In the genomic region with DNA sequence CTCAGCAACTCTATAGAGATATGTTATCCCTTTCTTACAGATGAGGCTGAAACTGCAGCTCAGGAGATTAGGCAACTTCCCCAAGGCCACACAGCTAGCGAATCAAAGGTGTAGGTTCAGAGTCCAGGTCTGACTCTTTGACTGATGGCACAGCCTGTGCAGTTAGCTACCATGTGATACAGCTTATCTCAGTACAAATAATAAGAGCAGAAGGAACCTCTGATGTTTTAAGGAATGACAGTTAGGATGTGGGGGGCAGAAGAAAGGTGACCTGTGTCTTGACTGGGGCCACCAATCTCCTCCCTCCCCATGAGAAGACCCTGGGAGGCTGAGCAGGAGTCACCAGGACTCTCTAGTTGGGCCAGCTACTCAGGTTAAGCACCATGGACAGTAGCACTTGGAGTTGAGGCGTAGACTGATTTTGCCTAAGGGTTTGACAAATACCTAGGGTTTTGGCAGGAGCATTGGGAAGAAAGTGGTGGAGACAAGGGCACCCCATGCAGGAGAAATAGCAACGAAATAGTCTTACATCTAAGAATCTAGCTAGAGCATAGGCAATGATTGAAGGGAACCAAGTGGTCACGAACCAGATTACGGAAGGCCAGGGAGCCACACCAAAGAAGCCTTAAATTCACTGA, we compare ENCODE assay signal across 1 cellular context.
TF ChIP-seq lines count a peak whose summit lies in the region.

No MANE protein-coding gene starts in this region.

TF ChIP-seq in HepG2, 621 proteins besides CTCF, POLR2A, EP300 and RAD21 (continued from another document and continues in another):
- TF ChIP-seq, protein P1, sequence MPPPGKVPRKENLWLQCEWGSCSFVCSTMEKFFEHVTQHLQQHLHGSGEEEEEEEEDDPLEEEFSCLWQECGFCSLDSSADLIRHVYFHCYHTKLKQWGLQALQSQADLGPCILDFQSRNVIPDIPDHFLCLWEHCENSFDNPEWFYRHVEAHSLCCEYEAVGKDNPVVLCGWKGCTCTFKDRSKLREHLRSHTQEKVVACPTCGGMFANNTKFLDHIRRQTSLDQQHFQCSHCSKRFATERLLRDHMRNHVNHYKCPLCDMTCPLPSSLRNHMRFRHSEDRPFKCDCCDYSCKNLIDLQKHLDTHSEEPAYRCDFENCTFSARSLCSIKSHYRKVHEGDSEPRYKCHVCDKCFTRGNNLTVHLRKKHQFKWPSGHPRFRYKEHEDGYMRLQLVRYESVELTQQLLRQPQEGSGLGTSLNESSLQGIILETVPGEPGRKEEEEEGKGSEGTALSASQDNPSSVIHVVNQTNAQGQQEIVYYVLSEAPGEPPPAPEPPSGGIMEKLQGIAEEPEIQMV (CRISPR knock-in tag; IDR thresholded peaks at IDR 0.05; ENCODE audit: low read depth) = peak; percentile 69; the same call in 1 of the 2 replicates
- TF ChIP-seq ELF4 (CRISPR knock-in tag; IDR thresholded peaks at IDR 0.05; ENCODE audit: borderline replicate concordance) (0 out of 2 replicates have a peak, but pooled peaks have one; percentile 74), SMAD9 (CRISPR knock-in tag; IDR thresholded peaks at IDR 0.05) (no peak), ZNF446 (CRISPR knock-in tag; IDR thresholded peaks at IDR 0.05) (no peak), KDM6A (CRISPR knock-in tag; IDR thresholded peaks at IDR 0.05; ENCODE audit: low read depth) (peak; percentile 98), ZNF557 (CRISPR knock-in tag; IDR thresholded peaks at IDR 0.05) (peak; percentile 95), PITX1 (CRISPR knock-in tag; IDR thresholded peaks at IDR 0.05) (peak; percentile 98), ZSCAN22 (CRISPR knock-in tag; IDR thresholded peaks at IDR 0.05) (0 out of 2 replicates have a peak, but pooled peaks have one; percentile 62), ZNF564 (CRISPR knock-in tag; IDR thresholded peaks at IDR 0.05) (no peak), BRCA1 (CRISPR knock-in tag; IDR thresholded peaks at IDR 0.05) (peak; percentile 87; the same call in 1 of the 2 replicates), ZNF136 (CRISPR knock-in tag; IDR thresholded peaks at IDR 0.05; ENCODE audit: low read depth) (no peak), ZKSCAN5 (CRISPR knock-in tag; IDR thresholded peaks at IDR 0.05) (0 out of 2 replicates have a peak, but pooled peaks have one; percentile 14), AHR (CRISPR knock-in tag; IDR thresholded peaks at IDR 0.05) (peak; percentile 65; the same call in 1 of the 2 replicates), ZSCAN25 (CRISPR knock-in tag; IDR thresholded peaks at IDR 0.05) (no peak), RFX3 (CRISPR knock-in tag; IDR thresholded peaks at IDR 0.05) (no peak), NRL (CRISPR knock-in tag; IDR thresholded peaks at IDR 0.05; ENCODE audit: borderline replicate concordance) (no peak), TBX2 (CRISPR knock-in tag; IDR thresholded peaks at IDR 0.05; ENCODE audit: borderline replicate concordance) (peak; percentile 96), ZBTB21 (CRISPR knock-in tag; IDR thresholded peaks at IDR 0.05) (peak; percentile 12; the same call in 1 of the 2 replicates), XBP1 (CRISPR knock-in tag; IDR thresholded peaks at IDR 0.05) (peak; percentile 92), FOSL2 (CRISPR knock-in tag; IDR thresholded peaks at IDR 0.05) (peak; percentile 92), TARDBP (CRISPR knock-in tag; IDR thresholded peaks at IDR 0.05) (peak; percentile 99), CEBPG (CRISPR knock-in tag; IDR thresholded peaks at IDR 0.05) (peak; percentile 99), ZSCAN12 (CRISPR knock-in tag; IDR thresholded peaks at IDR 0.05) (peak; percentile 77; the same call in 1 of the 2 replicates), NR2C2 (CRISPR knock-in tag; IDR thresholded peaks at IDR 0.05; ENCODE audit: borderline replicate concordance) (peak; percentile 77), PHF20 (CRISPR knock-in tag; IDR thresholded peaks at IDR 0.05) (no peak), ETV5 (CRISPR knock-in tag; IDR thresholded peaks at IDR 0.05; ENCODE audit: borderline replicate concordance) (peak; percentile 89; the same call in 1 of the 2 replicates), KMT2B (CRISPR knock-in tag; IDR thresholded peaks at IDR 0.05) (peak; percentile 72; the same call in 1 of the 2 replicates), ZNF816 (CRISPR knock-in tag; IDR thresholded peaks at IDR 0.05; ENCODE audit: borderline replicate concordance) (no peak), HHEX (CRISPR knock-in tag; IDR thresholded peaks at IDR 0.05) (peak; percentile 27; the same call in 1 of the 2 replicates), RXRA (CRISPR knock-in tag; IDR thresholded peaks at IDR 0.05) (peak; percentile 87; the same call in 1 of the 2 replicates), GATAD2A (CRISPR knock-in tag; IDR thresholded peaks at IDR 0.05) (peak; percentile 100), CHD4 (IDR thresholded peaks at IDR 0.05; ENCODE audit: borderline replicate concordance, low read length) (peak; percentile 97; the same call in 1 of the 2 replicates), ZNF569 (CRISPR knock-in tag; IDR thresholded peaks at IDR 0.05; ENCODE audit: borderline replicate concordance) (no peak), ZNF124 (CRISPR knock-in tag; IDR thresholded peaks at IDR 0.05) (peak; percentile 97)
- TF ChIP-seq, protein P2, sequence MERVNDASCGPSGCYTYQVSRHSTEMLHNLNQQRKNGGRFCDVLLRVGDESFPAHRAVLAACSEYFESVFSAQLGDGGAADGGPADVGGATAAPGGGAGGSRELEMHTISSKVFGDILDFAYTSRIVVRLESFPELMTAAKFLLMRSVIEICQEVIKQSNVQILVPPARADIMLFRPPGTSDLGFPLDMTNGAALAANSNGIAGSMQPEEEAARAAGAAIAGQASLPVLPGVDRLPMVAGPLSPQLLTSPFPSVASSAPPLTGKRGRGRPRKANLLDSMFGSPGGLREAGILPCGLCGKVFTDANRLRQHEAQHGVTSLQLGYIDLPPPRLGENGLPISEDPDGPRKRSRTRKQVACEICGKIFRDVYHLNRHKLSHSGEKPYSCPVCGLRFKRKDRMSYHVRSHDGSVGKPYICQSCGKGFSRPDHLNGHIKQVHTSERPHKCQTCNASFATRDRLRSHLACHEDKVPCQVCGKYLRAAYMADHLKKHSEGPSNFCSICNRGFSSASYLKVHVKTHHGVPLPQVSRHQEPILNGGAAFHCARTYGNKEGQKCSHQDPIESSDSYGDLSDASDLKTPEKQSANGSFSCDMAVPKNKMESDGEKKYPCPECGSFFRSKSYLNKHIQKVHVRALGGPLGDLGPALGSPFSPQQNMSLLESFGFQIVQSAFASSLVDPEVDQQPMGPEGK (CRISPR knock-in tag; IDR thresholded peaks at IDR 0.05) = peak; percentile 100
- TF ChIP-seq, protein P3, sequence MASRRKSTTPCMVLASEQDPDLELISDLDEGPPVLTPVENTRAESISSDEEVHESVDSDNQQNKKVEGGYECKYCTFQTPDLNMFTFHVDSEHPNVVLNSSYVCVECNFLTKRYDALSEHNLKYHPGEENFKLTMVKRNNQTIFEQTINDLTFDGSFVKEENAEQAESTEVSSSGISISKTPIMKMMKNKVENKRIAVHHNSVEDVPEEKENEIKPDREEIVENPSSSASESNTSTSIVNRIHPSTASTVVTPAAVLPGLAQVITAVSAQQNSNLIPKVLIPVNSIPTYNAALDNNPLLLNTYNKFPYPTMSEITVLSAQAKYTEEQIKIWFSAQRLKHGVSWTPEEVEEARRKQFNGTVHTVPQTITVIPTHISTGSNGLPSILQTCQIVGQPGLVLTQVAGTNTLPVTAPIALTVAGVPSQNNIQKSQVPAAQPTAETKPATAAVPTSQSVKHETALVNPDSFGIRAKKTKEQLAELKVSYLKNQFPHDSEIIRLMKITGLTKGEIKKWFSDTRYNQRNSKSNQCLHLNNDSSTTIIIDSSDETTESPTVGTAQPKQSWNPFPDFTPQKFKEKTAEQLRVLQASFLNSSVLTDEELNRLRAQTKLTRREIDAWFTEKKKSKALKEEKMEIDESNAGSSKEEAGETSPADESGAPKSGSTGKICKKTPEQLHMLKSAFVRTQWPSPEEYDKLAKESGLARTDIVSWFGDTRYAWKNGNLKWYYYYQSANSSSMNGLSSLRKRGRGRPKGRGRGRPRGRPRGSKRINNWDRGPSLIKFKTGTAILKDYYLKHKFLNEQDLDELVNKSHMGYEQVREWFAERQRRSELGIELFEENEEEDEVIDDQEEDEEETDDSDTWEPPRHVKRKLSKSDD (CRISPR knock-in tag; IDR thresholded peaks at IDR 0.05; ENCODE audit: low read depth) = peak; percentile 49; the same call in 1 of the 2 replicates
- TF ChIP-seq, protein P4, sequence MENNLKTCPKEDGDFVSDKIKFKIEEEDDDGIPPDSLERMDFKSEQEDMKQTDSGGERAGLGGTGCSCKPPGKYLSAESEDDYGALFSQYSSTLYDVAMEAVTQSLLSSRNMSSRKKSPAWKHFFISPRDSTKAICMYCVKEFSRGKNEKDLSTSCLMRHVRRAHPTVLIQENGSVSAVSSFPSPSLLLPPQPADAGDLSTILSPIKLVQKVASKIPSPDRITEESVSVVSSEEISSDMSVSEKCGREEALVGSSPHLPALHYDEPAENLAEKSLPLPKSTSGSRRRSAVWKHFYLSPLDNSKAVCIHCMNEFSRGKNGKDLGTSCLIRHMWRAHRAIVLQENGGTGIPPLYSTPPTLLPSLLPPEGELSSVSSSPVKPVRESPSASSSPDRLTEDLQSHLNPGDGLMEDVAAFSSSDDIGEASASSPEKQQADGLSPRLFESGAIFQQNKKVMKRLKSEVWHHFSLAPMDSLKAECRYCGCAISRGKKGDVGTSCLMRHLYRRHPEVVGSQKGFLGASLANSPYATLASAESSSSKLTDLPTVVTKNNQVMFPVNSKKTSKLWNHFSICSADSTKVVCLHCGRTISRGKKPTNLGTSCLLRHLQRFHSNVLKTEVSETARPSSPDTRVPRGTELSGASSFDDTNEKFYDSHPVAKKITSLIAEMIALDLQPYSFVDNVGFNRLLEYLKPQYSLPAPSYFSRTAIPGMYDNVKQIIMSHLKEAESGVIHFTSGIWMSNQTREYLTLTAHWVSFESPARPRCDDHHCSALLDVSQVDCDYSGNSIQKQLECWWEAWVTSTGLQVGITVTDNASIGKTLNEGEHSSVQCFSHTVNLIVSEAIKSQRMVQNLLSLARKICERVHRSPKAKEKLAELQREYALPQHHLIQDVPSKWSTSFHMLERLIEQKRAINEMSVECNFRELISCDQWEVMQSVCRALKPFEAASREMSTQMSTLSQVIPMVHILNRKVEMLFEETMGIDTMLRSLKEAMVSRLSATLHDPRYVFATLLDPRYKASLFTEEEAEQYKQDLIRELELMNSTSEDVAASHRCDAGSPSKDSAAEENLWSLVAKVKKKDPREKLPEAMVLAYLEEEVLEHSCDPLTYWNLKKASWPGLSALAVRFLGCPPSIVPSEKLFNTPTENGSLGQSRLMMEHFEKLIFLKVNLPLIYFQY (CRISPR knock-in tag; IDR thresholded peaks at IDR 0.05; ENCODE audit: borderline replicate concordance) = peak; percentile 55; the same call in 1 of the 2 replicates
- TF ChIP-seq, protein P5, sequence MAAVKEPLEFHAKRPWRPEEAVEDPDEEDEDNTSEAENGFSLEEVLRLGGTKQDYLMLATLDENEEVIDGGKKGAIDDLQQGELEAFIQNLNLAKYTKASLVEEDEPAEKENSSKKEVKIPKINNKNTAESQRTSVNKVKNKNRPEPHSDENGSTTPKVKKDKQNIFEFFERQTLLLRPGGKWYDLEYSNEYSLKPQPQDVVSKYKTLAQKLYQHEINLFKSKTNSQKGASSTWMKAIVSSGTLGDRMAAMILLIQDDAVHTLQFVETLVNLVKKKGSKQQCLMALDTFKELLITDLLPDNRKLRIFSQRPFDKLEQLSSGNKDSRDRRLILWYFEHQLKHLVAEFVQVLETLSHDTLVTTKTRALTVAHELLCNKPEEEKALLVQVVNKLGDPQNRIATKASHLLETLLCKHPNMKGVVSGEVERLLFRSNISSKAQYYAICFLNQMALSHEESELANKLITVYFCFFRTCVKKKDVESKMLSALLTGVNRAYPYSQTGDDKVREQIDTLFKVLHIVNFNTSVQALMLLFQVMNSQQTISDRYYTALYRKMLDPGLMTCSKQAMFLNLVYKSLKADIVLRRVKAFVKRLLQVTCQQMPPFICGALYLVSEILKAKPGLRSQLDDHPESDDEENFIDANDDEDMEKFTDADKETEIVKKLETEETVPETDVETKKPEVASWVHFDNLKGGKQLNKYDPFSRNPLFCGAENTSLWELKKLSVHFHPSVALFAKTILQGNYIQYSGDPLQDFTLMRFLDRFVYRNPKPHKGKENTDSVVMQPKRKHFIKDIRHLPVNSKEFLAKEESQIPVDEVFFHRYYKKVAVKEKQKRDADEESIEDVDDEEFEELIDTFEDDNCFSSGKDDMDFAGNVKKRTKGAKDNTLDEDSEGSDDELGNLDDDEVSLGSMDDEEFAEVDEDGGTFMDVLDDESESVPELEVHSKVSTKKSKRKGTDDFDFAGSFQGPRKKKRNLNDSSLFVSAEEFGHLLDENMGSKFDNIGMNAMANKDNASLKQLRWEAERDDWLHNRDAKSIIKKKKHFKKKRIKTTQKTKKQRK (IDR thresholded peaks at IDR 0.05; ENCODE audit: low read length) = no peak
- TF ChIP-seq, protein P6, sequence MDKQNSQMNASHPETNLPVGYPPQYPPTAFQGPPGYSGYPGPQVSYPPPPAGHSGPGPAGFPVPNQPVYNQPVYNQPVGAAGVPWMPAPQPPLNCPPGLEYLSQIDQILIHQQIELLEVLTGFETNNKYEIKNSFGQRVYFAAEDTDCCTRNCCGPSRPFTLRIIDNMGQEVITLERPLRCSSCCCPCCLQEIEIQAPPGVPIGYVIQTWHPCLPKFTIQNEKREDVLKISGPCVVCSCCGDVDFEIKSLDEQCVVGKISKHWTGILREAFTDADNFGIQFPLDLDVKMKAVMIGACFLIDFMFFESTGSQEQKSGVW (CRISPR knock-in tag; IDR thresholded peaks at IDR 0.05; ENCODE audit: borderline replicate concordance) = no peak
- TF ChIP-seq, protein P7, sequence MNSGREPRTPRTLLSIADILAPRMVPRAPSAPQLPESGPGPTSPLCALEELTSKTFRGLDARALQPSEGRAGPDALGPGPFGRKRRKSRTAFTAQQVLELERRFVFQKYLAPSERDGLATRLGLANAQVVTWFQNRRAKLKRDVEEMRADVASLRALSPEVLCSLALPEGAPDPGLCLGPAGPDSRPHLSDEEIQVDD (CRISPR knock-in tag; IDR thresholded peaks at IDR 0.05; ENCODE audit: borderline replicate concordance) = peak; percentile 48; the same call in 1 of the 2 replicates
- TF ChIP-seq, protein P8, sequence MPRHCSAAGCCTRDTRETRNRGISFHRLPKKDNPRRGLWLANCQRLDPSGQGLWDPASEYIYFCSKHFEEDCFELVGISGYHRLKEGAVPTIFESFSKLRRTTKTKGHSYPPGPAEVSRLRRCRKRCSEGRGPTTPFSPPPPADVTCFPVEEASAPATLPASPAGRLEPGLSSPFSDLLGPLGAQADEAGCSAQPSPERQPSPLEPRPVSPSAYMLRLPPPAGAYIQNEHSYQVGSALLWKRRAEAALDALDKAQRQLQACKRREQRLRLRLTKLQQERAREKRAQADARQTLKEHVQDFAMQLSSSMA (CRISPR knock-in tag; IDR thresholded peaks at IDR 0.05) = no peak; the same call in 1 of the 2 replicates
